21 cellular contexts compared by ENCODE assay signal in genomic region chr17:4502466-4503154, GRCh38. TPM values are rescaled to one million over a fixed set of nuclear protein-coding genes. Genes with fewer than 3 reads are reported as not detected.
A peak's percentile ranks its signal among the peaks of the same experiment; 100 is the strongest.
DNase-seq lines count a peak whose midpoint lies in the region; ATAC-seq and TF ChIP-seq lines count a peak whose summit lies in the region.
"Had no signal": no experiment of that assay in that cellular context is flagged by ENCODE, and none has a peak within 500 bp of the region (broad histone marks: within the 10 kb centered on the region; RNA-seq: fewer than 3 reads in every experiment).

No MANE protein-coding gene starts in this region.

- no peak for TF ChIP-seq POLR2A in thyroid gland (IDR thresholded peaks at IDR 0.05)

- POLR2A ChIA-PET in HEK293 (lab: Yijun Ruan, JAX) = no interaction called here

- WGBS in endodermal cell (ENCODE audit: insufficient coverage in 1 of 2, insufficient read length in 1 of 2), 2 experiments = 81 to 85% methylated on average over 8 to 18 of the region's 18 CpGs
- 46 to 47% methylated on average over 15 to 18 of the region's 18 CpGs for WGBS in thyroid gland, 2 donors

- intact Hi-C loops in thyroid gland (cut with DNase I) = no loop called here

- H3K27me3 ChIP-seq in endodermal cell (ENCODE audit: control insufficient read depth, insufficient read depth, low read length, poor library complexity, severe bottlenecking) (peaks cover 37% of the 10 kb centered on the region), thyroid gland (no peaks in the 10 kb centered on the region)
- H3K27me3 ChIP-seq: Peyer's patch had no signal

- no peaks in the 10 kb centered on the region for H3K36me3 ChIP-seq in HEK293 (ENCODE audit: control insufficient read depth in 2 of 2, insufficient read depth in 1 of 2, low read length in 2 of 2)
- no peaks in the 10 kb centered on the region for H3K36me3 ChIP-seq in endodermal cell (ENCODE audit: control insufficient read depth, insufficient read depth, low read length)
- no peaks in the 10 kb centered on the region for H3K36me3 ChIP-seq in thyroid gland
- H3K36me3 ChIP-seq: Peyer's patch had no signal

- no peak overlapping the region for H3K9ac ChIP-seq in endodermal cell (ENCODE audit: extremely low read depth, low read length, poor library complexity, severe bottlenecking)

- no peak for DNase-seq in activated naive CD4-positive, alpha-beta T cell treated with Interleukin-2 at 50 U/mL for 16 hours
- peak; percentile 64 for DNase-seq in endodermal cell
- DNase-seq in thyroid gland = peak; percentile 80 to 83
- no peak for DNase-seq in DMS53 (lab: John Stamatoyannopoulos, UW)
- DNase-seq: CD4-positive, alpha-beta T cell; EL; H9; MV-4-11; NCI-H1417 treated with DMSO at 0.1 percent for 48 hours; NCI-H2081 treated with DMSO at 0.1 percent for 48 hours; NCI-H446 treated with DMSO at 0.1 percent for 48 hours; NCI-H774; Peyer's patch; SHP77 treated with DMSO at 0.1 percent for 48 hours had no signal

- ATAC-seq in HG02678 (IDR thresholded peaks at IDR 0.05; ENCODE audit: unreplicated experiment) = no peak

- no peaks in the 10 kb centered on the region for H3K36me3 Mint-ChIP-seq in activated naive CD4-positive, alpha-beta T cell treated with anti-CD3 and anti-CD28 coated beads, Interleukin-2, amount 50 U/mL, for 24 hours
- no peaks in the 10 kb centered on the region for H3K36me3 Mint-ChIP-seq in endodermal cell (ENCODE audit: low read depth)
- H3K36me3 Mint-ChIP-seq: IgD-negative memory B cell had no signal

- H3K4me3 ChIP-seq in HEK293 (ENCODE audit: low read depth, low read length) = no peak overlapping the region
- H3K4me3 ChIP-seq in endodermal cell (ENCODE audit: low read length) = no peak overlapping the region
- no peak overlapping the region for H3K4me3 ChIP-seq in thyroid gland (replicated peaks in 1 of 3)
- H3K4me3 ChIP-seq: Peyer's patch had no signal

- H3K9me3 ChIP-seq in HEK293 (ENCODE audit: control insufficient read depth, insufficient read depth, low read depth, low read length) = no peaks in the 10 kb centered on the region
- no peaks in the 10 kb centered on the region for H3K9me3 ChIP-seq in endodermal cell (ENCODE audit: control insufficient read depth, low read length)
- no peaks in the 10 kb centered on the region for H3K9me3 ChIP-seq in thyroid gland
- H3K9me3 ChIP-seq: Peyer's patch had no signal

- TF ChIP-seq CTCF in HEK293 (tag by site-specific recombination; IDR thresholded peaks at IDR 0.05) (no peak), endodermal cell (conservative IDR thresholded peaks at IDR 0.05) (no peak), thyroid gland (IDR thresholded peaks at IDR 0.05) (no peak)

- H3K27ac ChIP-seq in HEK293 (ENCODE audit: extremely low read depth, low read depth, low read length) = no peak overlapping the region
- no peak overlapping the region for H3K27ac ChIP-seq in endodermal cell (ENCODE audit: low read depth, low read length)
- H3K27ac ChIP-seq in thyroid gland = no peak overlapping the region
- H3K27ac ChIP-seq: Peyer's patch had no signal

- H3K9me3 Mint-ChIP-seq in activated naive CD4-positive, alpha-beta T cell treated with anti-CD3 and anti-CD28 coated beads, Interleukin-2, amount 50 U/mL, for 24 hours = no peaks in the 10 kb centered on the region
- no peaks in the 10 kb centered on the region for H3K9me3 Mint-ChIP-seq in endodermal cell
- H3K9me3 Mint-ChIP-seq: CD4-positive, alpha-beta T cell; H9; IgD-negative memory B cell had no signal

- H3K4me1 ChIP-seq in HEK293 (ENCODE audit: control insufficient read depth, insufficient read depth, low read length) (peaks cover 2% of the 10 kb centered on the region; the same call in 1 of the 2 replicates), endodermal cell (ENCODE audit: control insufficient read depth, insufficient read depth, low read length) (no peaks in the 10 kb centered on the region), thyroid gland (peaks cover 26 to 54% of the 10 kb centered on the region in 2 donors)

- peaks cover 26% of the 10 kb centered on the region for H3K4me1 Mint-ChIP-seq in activated naive CD4-positive, alpha-beta T cell treated with anti-CD3 and anti-CD28 coated beads, Interleukin-2, amount 50 U/mL, for 24 hours
- peaks cover 9% of the 10 kb centered on the region for H3K4me1 Mint-ChIP-seq in endodermal cell

- H3K27ac Mint-ChIP-seq in activated naive CD4-positive, alpha-beta T cell treated with anti-CD3 and anti-CD28 coated beads, Interleukin-2, amount 50 U/mL, for 24 hours = no peak overlapping the region
- H3K27ac Mint-ChIP-seq in endodermal cell = no peak overlapping the region
- H3K27ac Mint-ChIP-seq: CD4-positive, alpha-beta T cell; H9 had no signal

- CTCF ChIA-PET in HEK293 (lab: Yijun Ruan, JAX) = interaction anchor here (0.6 kb wide), 1 partner anchor 30 kb away, joined by 4 read pairs; no protein-coding TSS in a partner anchor

- H3K4me3 Mint-ChIP-seq in activated naive CD4-positive, alpha-beta T cell treated with anti-CD3 and anti-CD28 coated beads, Interleukin-2, amount 50 U/mL, for 24 hours = peak overlapping the region; percentile 11
- H3K4me3 Mint-ChIP-seq in endodermal cell = no peak overlapping the region
- H3K4me3 Mint-ChIP-seq: CD4-positive, alpha-beta T cell; H9; IgD-negative memory B cell had no signal

- peaks cover 30% of the 10 kb centered on the region for H3K27me3 Mint-ChIP-seq in activated naive CD4-positive, alpha-beta T cell treated with anti-CD3 and anti-CD28 coated beads, Interleukin-2, amount 50 U/mL, for 24 hours
- H3K27me3 Mint-ChIP-seq in endodermal cell (ENCODE audit: insufficient read depth) = peaks cover 42% of the 10 kb centered on the region

TF ChIP-seq in HEK293, 187 proteins besides CTCF, POLR2A, EP300 and RAD21:
- TF ChIP-seq ZEB2 (tag by site-specific recombination; IDR thresholded peaks at IDR 0.05) = no peak
- TF ChIP-seq SP7 (tag by site-specific recombination; IDR thresholded peaks at IDR 0.05) = peak; percentile 43; the same call in 1 of the 2 replicates
- no peak for TF ChIP-seq OSR2 (tag by site-specific recombination; IDR thresholded peaks at IDR 0.05)
- TF ChIP-seq YY2 (tag by site-specific recombination; IDR thresholded peaks at IDR 0.05) = no peak
- TF ChIP-seq ZNF146 (tag by site-specific recombination; IDR thresholded peaks at IDR 0.05) = no peak
- peak; percentile 19; the same call in 1 of the 2 replicates for TF ChIP-seq ZIC2 (tag by site-specific recombination; IDR thresholded peaks at IDR 0.05)
- no peak for TF ChIP-seq GLIS1 (tag by site-specific recombination; IDR thresholded peaks at IDR 0.05)
- TF ChIP-seq, protein P1, sequence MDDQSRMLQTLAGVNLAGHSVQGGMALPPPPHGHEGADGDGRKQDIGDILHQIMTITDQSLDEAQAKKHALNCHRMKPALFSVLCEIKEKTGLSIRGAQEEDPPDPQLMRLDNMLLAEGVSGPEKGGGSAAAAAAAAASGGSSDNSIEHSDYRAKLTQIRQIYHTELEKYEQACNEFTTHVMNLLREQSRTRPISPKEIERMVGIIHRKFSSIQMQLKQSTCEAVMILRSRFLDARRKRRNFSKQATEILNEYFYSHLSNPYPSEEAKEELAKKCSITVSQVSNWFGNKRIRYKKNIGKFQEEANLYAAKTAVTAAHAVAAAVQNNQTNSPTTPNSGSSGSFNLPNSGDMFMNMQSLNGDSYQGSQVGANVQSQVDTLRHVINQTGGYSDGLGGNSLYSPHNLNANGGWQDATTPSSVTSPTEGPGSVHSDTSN (CRISPR knock-in tag; IDR thresholded peaks at IDR 0.05) = no peak
- TF ChIP-seq ZNF558 (tag by site-specific recombination; IDR thresholded peaks at IDR 0.05) = no peak
TF ChIP-seq in HEK293: peak in this region for 2.

RNA-seq across cellular contexts. Expression of gene SPNS2, which starts 3.9 kb away (rescaled TPM):
- total RNA-seq in endodermal cell (under 1 TPM in 1 of 2 donors, not detected in 1; 0.09 TPM), thyroid gland (10 to 100 TPM in 1 of 4 donors, 1 to 10 TPM in 3; 5.6 to 16.3 (median 8.1) TPM)
- 3.3 TPM for polyA plus RNA-seq in endodermal cell (2013, experiment 1 of 2)
- polyA plus RNA-seq in endodermal cell (2013, experiment 2 of 2) = 2.2 TPM
- total RNA-seq: A673 had no signal
- polyA plus RNA-seq: IgD-negative memory B cell had no signal

RNA-seq across cellular contexts. Expression of gene MYBBP1A, which starts 52.6 kb away (rescaled TPM):
- total RNA-seq in endodermal cell = 10 to 100 TPM; 55.6 to 70.9 TPM
- polyA plus RNA-seq in endodermal cell (2013, experiment 1 of 2) = 31.3 TPM
- 24.9 TPM for polyA plus RNA-seq in endodermal cell (2013, experiment 2 of 2)
- 10 to 100 TPM; 23.5 to 50.2 (median 37.6) TPM for total RNA-seq in thyroid gland

RNA-seq across cellular contexts. Expression of gene GGT6, which starts 57.8 kb away (rescaled TPM):
- total RNA-seq in endodermal cell (not detected), thyroid gland (1 to 10 TPM in 1 of 4 donors, under 1 TPM in 1, not detected in 2; 0.56 to 1.3 TPM)
- not detected for polyA plus RNA-seq in endodermal cell (2013, experiment 1 of 2)
- not detected for polyA plus RNA-seq in endodermal cell (2013, experiment 2 of 2)
- total RNA-seq: A673; CD4-positive, alpha-beta T cell; HT1080; LHCN-M2 had no signal
- polyA plus RNA-seq: IgD-negative memory B cell had no signal

Comparison
In these comparisons a context has a peak if more than half of its experiments do, and no peak if none do; other contexts are left out.
1. DNase-seq: peak in endodermal cell (single experiment) and thyroid gland (2 of 2); none in activated naive CD4-positive, alpha-beta T cell treated with Interleukin-2 at 50 U/mL for 16 hours (single experiment) and DMS53 (single experiment).
2. RNA of gene SPNS2, which starts 3.9 kb away (total RNA-seq): 5.6 to 16.3 TPM in thyroid gland; 0.09 TPM in endodermal cell; every median in the first group is over 4 times any median in the second.